8 cellular contexts compared by ENCODE assay signal in the genomic region with DNA sequence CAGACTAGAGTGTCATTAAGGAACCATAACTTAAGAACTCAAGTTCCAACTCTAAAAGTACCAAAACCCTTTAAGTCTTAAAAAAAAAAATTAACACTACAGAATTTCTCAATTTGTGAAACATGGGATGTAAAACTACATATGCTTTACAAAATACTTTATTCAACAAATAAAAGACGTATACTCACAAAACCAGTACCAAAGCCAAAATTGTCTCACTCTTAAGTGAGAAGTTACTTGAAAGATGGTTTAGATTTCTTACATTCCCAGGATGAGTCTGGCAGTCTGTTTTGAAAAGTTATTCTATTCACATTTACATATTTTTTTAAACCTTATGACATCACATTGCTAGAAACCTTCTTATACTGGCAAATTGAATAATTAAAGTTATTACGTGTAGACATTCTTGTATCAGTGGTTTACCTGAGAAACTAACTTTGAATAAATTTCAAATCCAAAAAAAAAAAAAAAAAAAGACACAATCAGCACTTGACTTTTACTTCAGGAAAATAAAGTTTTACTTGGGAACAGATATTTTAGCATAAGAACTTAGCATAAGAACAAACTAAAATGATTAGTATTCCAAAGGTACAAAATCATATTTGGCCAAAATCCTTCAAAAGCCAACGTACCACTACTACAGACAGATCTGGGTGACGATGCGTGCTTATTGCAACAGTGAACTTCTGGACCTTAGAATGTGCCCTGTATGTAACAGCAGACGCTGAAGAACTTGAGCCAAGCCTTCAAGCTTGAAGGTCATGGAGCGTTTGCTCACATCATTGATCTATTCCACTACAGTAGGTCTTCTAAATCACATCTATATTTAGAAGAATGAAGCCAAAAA. TPM values are rescaled to one million over a fixed set of nuclear protein-coding genes. Genes with fewer than 3 reads are reported as not detected.
DNase-seq lines count a peak whose midpoint lies in the region; ATAC-seq and TF ChIP-seq lines count a peak whose summit lies in the region.

No MANE protein-coding gene starts in this region.

- H3K36me3 Mint-ChIP-seq in brain = peaks cover 19% of the 10 kb centered on the region

- in situ Hi-C loops in transverse colon (cut with MboI; ENCODE audit: low pct_ligation_motif_present in 1 of 4, low pct_unique_long_range_greater_than_20kb in 1 of 4, low sequenced_read_pairs in 3 of 4) = no loop called here

- H3K4me1 Mint-ChIP-seq in brain = peaks cover 49% of the 10 kb centered on the region

- WGBS in transverse colon (ENCODE audit: low coverage in 1 of 2), 2 donors = 13 to 18% methylated on average over 4 to 7 of the region's 7 CpGs

- CTCF ChIA-PET in BJ (lab: Yijun Ruan, JAX) = interaction anchor here (0.9 to 1.7 kb wide), 2 partner anchors 17 to 112 kb away, joined by 3 to 4 read pairs; no protein-coding TSS in a partner anchor

- peak overlapping the region; percentile 4 for H3K9ac ChIP-seq in HUES6 (ENCODE audit: low read length)

- H3K27ac ChIP-seq in HUES6 (ENCODE audit: low read depth, low read length) (peak overlapping the region; percentile 20; the same call in 1 of the 2 replicates), transverse colon (peak overlapping the region; percentile 96 to 99 (median 97))

- intact Hi-C loops in transverse colon (cut with DNase I; ENCODE audit: low total_unique reads) = no loop called here

- ATAC-seq in GM19324 (IDR thresholded peaks at IDR 0.05; ENCODE audit: low FRiP score, unreplicated experiment) = no peak

- H3K4me3 ChIP-seq in BJ (ENCODE audit: low read depth, low read length) (peak overlapping the region; percentile 60), HUES6 (ENCODE audit: low read depth, low read length) (peak overlapping the region; percentile 80), transverse colon (peak overlapping the region; percentile 74 to 87 (median 80))

- H3K4me3 Mint-ChIP-seq in brain = peak overlapping the region; percentile 93 to 99 (median 96)

- H3K27me3 Mint-ChIP-seq in brain = peaks cover 17% of the 10 kb centered on the region

- H3K27me3 ChIP-seq in BJ (ENCODE audit: control insufficient read depth, insufficient read depth, low read length) (no peaks in the 10 kb centered on the region), HUES6 (ENCODE audit: control insufficient read depth, insufficient read depth, low read length) (no peaks in the 10 kb centered on the region), transverse colon (no peaks in the 10 kb centered on the region)

- H3K4me1 ChIP-seq in HUES6 (ENCODE audit: control insufficient read depth, insufficient read depth, low read length) (peaks cover 19% of the 10 kb centered on the region; the same call in 1 of the 2 replicates), transverse colon (peaks cover 0 to 43% (median 2%) of the 10 kb centered on the region in 4 donors)

- 0 out of 2 replicates have a peak, but pooled peaks cover 1% of the 10 kb centered on the region for H3K36me3 ChIP-seq in BJ (ENCODE audit: control insufficient read depth, insufficient read depth, low read length)
- H3K36me3 ChIP-seq in HUES6 (ENCODE audit: control insufficient read depth, insufficient read depth, low read length) = no peaks in the 10 kb centered on the region
- H3K36me3 ChIP-seq in transverse colon = no peaks in the 10 kb centered on the region

- DNase-seq in BJ (ENCODE audit: low read depth) = peak; percentile 16
- peak; percentile 47 for DNase-seq in kidney tubule cell (ENCODE audit: low spot score)
- DNase-seq in transverse colon = peak; percentile 66
- no peak for DNase-seq in stimulated activated CD4-positive, alpha-beta T cell treated with anti-CD3 and anti-CD28 coated beads, Interleukin-4, amount 100 ng/mL, for 1 hour
- no peak for DNase-seq in stimulated activated CD4-positive, alpha-beta T cell treated with anti-CD3 and anti-CD28 coated beads, Interleukin-4, amount 100 ng/mL, for 24 hours

- no peak for TF ChIP-seq EP300 in transverse colon (IDR thresholded peaks at IDR 0.05; ENCODE audit: low read depth)

- TF ChIP-seq CTCF in BJ (IDR thresholded peaks at IDR 0.05; ENCODE audit: insufficient read depth, low read depth, low read length) = no peak
- no peak for TF ChIP-seq CTCF in brain (conservative IDR thresholded peaks at IDR 0.05)
- TF ChIP-seq CTCF in transverse colon (IDR thresholded peaks at IDR 0.05) = no peak

- H3K9me3 ChIP-seq in HUES6 (ENCODE audit: control insufficient read depth, insufficient read depth, low read depth, low read length) (no peaks in the 10 kb centered on the region), transverse colon (no peaks in the 10 kb centered on the region)

- H3K9me3 Mint-ChIP-seq in brain = peaks cover 0 to 6% (median 0%) of the 10 kb centered on the region in 5 experiments

- POLR2A ChIA-PET in BJ (lab: Charles Lee) = interaction anchor here (0.8 kb wide), 1 partner anchor 114 kb away, joined by 3 read pairs; no protein-coding TSS in a partner anchor

- peak overlapping the region in 4 of 5 experiments; percentile 82 to 98 (median 92) for H3K27ac Mint-ChIP-seq in brain

- TF ChIP-seq POLR2A in transverse colon (IDR thresholded peaks at IDR 0.05) = peak; percentile 68

RNA-seq across cellular contexts. Expression of a gene that starts 2.6 kb away (rescaled TPM):
- polyA plus RNA-seq in BJ (2011; rRNA removed) = 17.9 and 24.8 TPM in 2 replicates
- polyA minus RNA-seq in BJ (2011; rRNA and poly(A)+ RNA removed) = 34.9 and 36.8 TPM in 2 replicates
- polyA plus RNA-seq in brain (ENCODE audit: insufficient read depth, low read depth, low replicate concordance) = 12.2 TPM
- 100 to 1,000 TPM in 1 of 4 donors, 10 to 100 TPM in 3; 49.0 to 102 (median 54.2) TPM for total RNA-seq in transverse colon

Comparison
In these comparisons a context has a peak if more than half of its experiments do, and no peak if none do; other contexts are left out.
1. DNase-seq: peak in BJ (single experiment), kidney tubule cell (single experiment) and transverse colon (single experiment); none in stimulated activated CD4-positive, alpha-beta T cell treated with anti-CD3 and anti-CD28 coated beads, Interleukin-4, amount 100 ng/mL, for 1 hour (single experiment) and stimulated activated CD4-positive, alpha-beta T cell treated with anti-CD3 and anti-CD28 coated beads, Interleukin-4, amount 100 ng/mL, for 24 hours (single experiment).
2. Peak in every context shown above with its lines, with median percentiles within 50 percentile points of each other: H3K4me3 ChIP-seq.